1 cellular context compared by ENCODE assay signal in the genomic region with DNA sequence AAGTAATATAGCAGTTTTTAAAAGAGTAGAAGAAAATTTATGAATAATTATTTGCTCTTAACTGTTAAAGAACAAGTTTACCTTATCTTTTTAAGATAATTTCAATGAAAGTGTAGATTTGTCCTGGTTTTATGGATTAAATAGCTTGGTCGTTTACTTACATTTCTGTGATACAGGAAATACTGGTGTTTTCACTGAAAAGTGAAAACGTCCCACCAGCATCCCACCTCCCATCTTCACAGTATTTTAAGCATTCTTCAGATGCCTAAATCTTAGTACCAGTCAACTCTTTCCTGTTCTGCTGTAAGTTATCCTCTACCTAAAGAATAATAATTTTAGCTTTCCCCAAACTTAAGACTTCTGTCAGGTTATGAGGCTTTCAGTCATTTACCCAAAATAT.
TF ChIP-seq lines count a peak whose summit lies in the region.

No MANE protein-coding gene starts in this region.

TF ChIP-seq in A549, 52 proteins besides CTCF, POLR2A, EP300 and RAD21 (continued from another document):
- TF ChIP-seq, protein P1, sequence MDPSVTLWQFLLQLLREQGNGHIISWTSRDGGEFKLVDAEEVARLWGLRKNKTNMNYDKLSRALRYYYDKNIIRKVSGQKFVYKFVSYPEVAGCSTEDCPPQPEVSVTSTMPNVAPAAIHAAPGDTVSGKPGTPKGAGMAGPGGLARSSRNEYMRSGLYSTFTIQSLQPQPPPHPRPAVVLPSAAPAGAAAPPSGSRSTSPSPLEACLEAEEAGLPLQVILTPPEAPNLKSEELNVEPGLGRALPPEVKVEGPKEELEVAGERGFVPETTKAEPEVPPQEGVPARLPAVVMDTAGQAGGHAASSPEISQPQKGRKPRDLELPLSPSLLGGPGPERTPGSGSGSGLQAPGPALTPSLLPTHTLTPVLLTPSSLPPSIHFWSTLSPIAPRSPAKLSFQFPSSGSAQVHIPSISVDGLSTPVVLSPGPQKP (IDR thresholded peaks at IDR 0.05; ENCODE audit: low read depth, low read length) = no peak
- no peak for TF ChIP-seq JUN (IDR thresholded peaks at IDR 0.05)
- TF ChIP-seq CHD2 (IDR thresholded peaks at IDR 0.05; ENCODE audit: low read length, partially characterized antibody) = no peak
- no peak for TF ChIP-seq EHMT2 (IDR thresholded peaks at IDR 0.05; ENCODE audit: low read depth)
- no peak for TF ChIP-seq JUNB (IDR thresholded peaks at IDR 0.05)
- TF ChIP-seq RFX5 (IDR thresholded peaks at IDR 0.05) = no peak
- TF ChIP-seq BHLHE40 (IDR thresholded peaks at IDR 0.05; ENCODE audit: low read depth, low read length) = no peak
- no peak for TF ChIP-seq EHF (CRISPR knock-in tag; IDR thresholded peaks at IDR 0.05)
- TF ChIP-seq ZSCAN20 (CRISPR knock-in tag; IDR thresholded peaks at IDR 0.05) = no peak
- no peak for TF ChIP-seq HDAC2 (IDR thresholded peaks at IDR 0.05)
- TF ChIP-seq, protein P2, sequence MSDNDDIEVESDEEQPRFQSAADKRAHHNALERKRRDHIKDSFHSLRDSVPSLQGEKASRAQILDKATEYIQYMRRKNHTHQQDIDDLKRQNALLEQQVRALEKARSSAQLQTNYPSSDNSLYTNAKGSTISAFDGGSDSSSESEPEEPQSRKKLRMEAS (IDR thresholded peaks at IDR 0.05) = no peak
